Comparison of ENCODE assay signal across 34 cellular contexts in genomic region chr18:26097563-26097962, GRCh38. TPM values are rescaled to one million over a fixed set of nuclear protein-coding genes. Genes with fewer than 3 reads are reported as not detected.
"Had no signal": no experiment of that assay in that cellular context is flagged by ENCODE, and none has a peak within 500 bp of the region (broad histone marks: within the 10 kb centered on the region; RNA-seq: fewer than 3 reads in every experiment).

No MANE protein-coding gene starts in this region.

- H3K27ac ChIP-seq: brain microvascular endothelial cell, KMS-11, Peyer's patch, SJCRH30, SK-N-MC had no signal

- H3K4me1 ChIP-seq: Peyer's patch, SJCRH30 had no signal

- ATAC-seq: activated CD8-positive, alpha-beta T cell treated with anti-CD3 and anti-CD28 coated beads for 36 hours; activated T-cell treated with anti-CD3 and anti-CD28 coated beads, Interleukin-2, amount 50 U/mL, for 72 hours; activated T-helper 17 cell treated with anti-CD3 and anti-CD28 coated beads, Interleukin-2, amount 50 U/mL, for 72 hours; PC-3 had no signal

- H3K4me3 ChIP-seq: MG63, Peyer's patch, SJCRH30, SK-N-MC had no signal

- DNase-seq: activated CD4-positive, alpha-beta T cell treated with anti-CD3 and anti-CD28 coated beads, Interleukin-2, amount 10 ng/mL, durations not matched to agents 24 days and 14 days; activated CD4-positive, alpha-beta T cell treated with anti-CD3 and anti-CD28 coated beads, Interleukin-2, amount 50 U/mL, for 4 hours; activated CD8-positive, alpha-beta T cell treated with anti-CD3 and anti-CD28 coated beads for 36 hours; activated effector memory CD4-positive, alpha-beta T cell treated with anti-CD3 and anti-CD28 coated beads, Interleukin-2, amount 50 U/mL, for 16 hours; activated naive CD4-positive, alpha-beta T cell; activated naive CD4-positive, alpha-beta T cell treated with anti-CD3 and anti-CD28 coated beads, Interleukin-2, amount 50 U/mL, for 16 hours; activated naive CD8-positive, alpha-beta T cell treated with anti-CD3 and anti-CD28 coated beads for 36 hours; activated T-cell treated with anti-CD3 and anti-CD28 coated beads, Interleukin-2, amount 50 U/mL, for 1 hour; activated T-cell treated with anti-CD3 and anti-CD28 coated beads, Interleukin-2, amount 50 U/mL, for 72 hours; amniotic stem cell; aorta; brain microvascular endothelial cell; MG63; NCI-H1048; NCI-H1105 treated with DMSO at 0.1 percent for 48 hours; NCI-H1436 treated with DMSO at 0.1 percent for 48 hours; NCI-H187; NCI-H2029 treated with DMSO at 0.1 percent for 48 hours; NCI-H2107; NCI-H2171; NCI-H510A; NCI-H526; NCI-H748 treated with DMSO at 0.1 percent for 48 hours; NK-92 treated with Interleukin-12 subunit alpha and Interleukin-12 subunit beta, amount 100 ng/mL, for 24 hours; PC-3; Peyer's patch; Right ventricle myocardium superior; RPMI8226; SJCRH30; T1000 had no signal

- H3K27me3 ChIP-seq: brain microvascular endothelial cell, MG63, Peyer's patch, SJCRH30 had no signal

RNA-seq across cellular contexts. Expression of gene PSMA8, which starts 36.1 kb away (rescaled TPM):
- total RNA-seq: aorta, cardiac septum, PC-3, Peyer's patch, SJCRH30 had no signal
- polyA plus RNA-seq: aorta had no signal
